Comparison of ENCODE assay signal across 25 cellular contexts in genomic region chr1:30883389-30884172, GRCh38.
A peak's percentile ranks its signal among the peaks of the same experiment; 100 is the strongest.
DNase-seq lines count a peak whose midpoint lies in the region; ATAC-seq lines count a peak whose summit lies in the region.
"Had no signal": no experiment of that assay in that cellular context is flagged by ENCODE, and none has a peak within 500 bp of the region (broad histone marks: within the 10 kb centered on the region; RNA-seq: fewer than 3 reads in every experiment).

No MANE protein-coding gene starts in this region.

- H3K4me3 ChIP-seq in rectal smooth muscle tissue (ENCODE audit: low read length) = no peak overlapping the region
- H3K4me3 ChIP-seq: body of pancreas, lower lobe of right lung, mucosa of descending colon, neural progenitor cell, upper lobe of left lung had no signal

- peak overlapping the region; percentile 51 for H3K27ac ChIP-seq in rectal smooth muscle tissue (ENCODE audit: low read depth, low read length)
- H3K27ac ChIP-seq: body of pancreas, C4-2B, epithelial cell of prostate, KMS-11, lower lobe of right lung, neural progenitor cell, upper lobe of left lung had no signal

- no peak overlapping the region for H3K9ac ChIP-seq in rectal smooth muscle tissue (ENCODE audit: low read length)
- H3K9ac ChIP-seq: KMS-11, neural progenitor cell had no signal

- peak in 10 of 14 donors; percentile 28 to 83 (median 49) for DNase-seq in C1 segment of cervical spinal cord (lab: John Stamatoyannopoulos, UW)
- DNase-seq in amygdala (lab: John Stamatoyannopoulos, UW) = peak in 37 of 56 donors; percentile 4 to 79 (median 50)
- peak; percentile 68 for DNase-seq in globus pallidus (ENCODE audit: low spot score)
- DNase-seq in RPMI8226 = no peak
- DNase-seq: activated CD4-positive, alpha-beta T cell treated with anti-CD3 and anti-CD28 coated beads for 36 hours; activated CD8-positive, alpha-beta memory T cell treated with anti-CD3 and anti-CD28 coated beads for 24 hours; activated effector memory CD4-positive, alpha-beta T cell treated with Interleukin-2 at 50 U/mL for 16 hours; activated naive CD8-positive, alpha-beta T cell treated with anti-CD3 and anti-CD28 coated beads for 36 hours; body of pancreas; DND-41; effector CD8-positive, alpha-beta T cell; H9; lower lobe of right lung; MM.1S; mucosa of descending colon; NCI-H2029 treated with DMSO at 0.1 percent for 48 hours; stimulated activated CD4-positive, alpha-beta T cell treated with anti-CD3 and anti-CD28 coated beads, Interleukin-2, amount 100 ng/mL, for 24 hours; upper lobe of left lung had no signal

- no peak for ATAC-seq in HG03432 (IDR thresholded peaks at IDR 0.05; ENCODE audit: unreplicated experiment)
- ATAC-seq in HG02885 (IDR thresholded peaks at IDR 0.05; ENCODE audit: poor library complexity, unreplicated experiment) = no peak
- ATAC-seq: activated CD4-positive, alpha-beta T cell treated with anti-CD3 and anti-CD28 coated beads for 36 hours; body of pancreas; lower lobe of right lung; mucosa of descending colon had no signal

- no peaks in the 10 kb centered on the region for H3K36me3 ChIP-seq in rectal smooth muscle tissue (ENCODE audit: control insufficient read depth, insufficient read depth, low read length)
- H3K36me3 ChIP-seq: lower lobe of right lung, neural progenitor cell, upper lobe of left lung had no signal

- peaks cover 76% of the 10 kb centered on the region for H3K4me1 ChIP-seq in rectal smooth muscle tissue (ENCODE audit: control insufficient read depth, insufficient read depth, low read length)

- H3K27me3 ChIP-seq in rectal smooth muscle tissue (ENCODE audit: control insufficient read depth, insufficient read depth, low read length) = no peaks in the 10 kb centered on the region
- H3K27me3 ChIP-seq: body of pancreas, neural progenitor cell, upper lobe of left lung had no signal
